Comparison of ENCODE assay signal across 9 cellular contexts in genomic region chr19:33134571-33135041, GRCh38.
DNase-seq lines count a peak whose midpoint lies in the region; ATAC-seq and TF ChIP-seq lines count a peak whose summit lies in the region.
"Had no signal": no experiment of that assay in that cellular context is flagged by ENCODE, and none has a peak within 500 bp of the region (broad histone marks: within the 10 kb centered on the region; RNA-seq: fewer than 3 reads in every experiment).

No MANE protein-coding gene starts in this region.

- no peak for TF ChIP-seq CTCF in retinal pigment epithelial cell (conservative IDR thresholded peaks at IDR 0.05; ENCODE audit: low read depth, low read length)

- peak overlapping the region; percentile 10 for H3K4me3 ChIP-seq in retinal pigment epithelial cell (ENCODE audit: low read length)
- H3K4me3 ChIP-seq: gastroesophageal sphincter had no signal

- peak overlapping the region; percentile 48 for H3K4me3 Mint-ChIP-seq in T-helper 2 cell treated with Interferon-gamma antibody and Interleukin-4, amounts not matched to agents 5 μg/mL and 100 μg/mL, for 36 hours

- peak overlapping the region; percentile 52 for H3K27ac Mint-ChIP-seq in T-helper 2 cell treated with Interferon-gamma antibody and Interleukin-4, amounts not matched to agents 5 μg/mL and 100 μg/mL, for 36 hours

- no peak for ATAC-seq in GM18498 (IDR thresholded peaks at IDR 0.05; ENCODE audit: unreplicated experiment)
- ATAC-seq: gastroesophageal sphincter had no signal

- H3K36me3 Mint-ChIP-seq in T-helper 2 cell treated with Interferon-gamma antibody and Interleukin-4, amounts not matched to agents 5 μg/mL and 100 μg/mL, for 36 hours (ENCODE audit: low read depth) = peaks cover 5% of the 10 kb centered on the region

- no peaks in the 10 kb centered on the region for H3K4me1 Mint-ChIP-seq in T-helper 2 cell treated with Interferon-gamma antibody and Interleukin-4, amounts not matched to agents 5 μg/mL and 100 μg/mL, for 36 hours (ENCODE audit: low read depth)

- no peaks in the 10 kb centered on the region for H3K27me3 Mint-ChIP-seq in T-helper 2 cell treated with Interferon-gamma antibody and Interleukin-4, amounts not matched to agents 5 μg/mL and 100 μg/mL, for 36 hours (ENCODE audit: low read depth)

- DNase-seq in CD1c-positive myeloid dendritic cell (ENCODE audit: extremely low spot score) = peak; percentile 9
- DNase-seq in T-helper 2 cell treated with Interferon-gamma antibody and Interleukin-4, amounts not matched to agents 5 μg/mL and 100 μg/mL, for 36 hours (ENCODE audit: low spot score) = peak; percentile 67
- peak; percentile 28 for DNase-seq in activated effector memory CD4-positive, alpha-beta T cell treated with Interleukin-2 at 50 U/mL for 16 hours
- DNase-seq in retinal pigment epithelial cell (ENCODE audit: low read depth) = no peak
- DNase-seq in epidermal melanocyte (ENCODE audit: insufficient read length, low spot score) = no peak
- no peak for DNase-seq in HK-2 (ENCODE audit: unreplicated experiment)
- no peak for DNase-seq in NCI-H510A treated with DMSO at 0.1 percent for 48 hours (lab: John Stamatoyannopoulos, UW)

- H3K9me3 Mint-ChIP-seq in T-helper 2 cell treated with Interferon-gamma antibody and Interleukin-4, amounts not matched to agents 5 μg/mL and 100 μg/mL, for 36 hours = no peaks in the 10 kb centered on the region

Comparison
In these comparisons a context has a peak if more than half of its experiments do, and no peak if none do; other contexts are left out.
1. DNase-seq: peak in CD1c-positive myeloid dendritic cell (single experiment), T-helper 2 cell treated with Interferon-gamma antibody and Interleukin-4, amounts not matched to agents 5 μg/mL and 100 μg/mL, for 36 hours (single experiment) and activated effector memory CD4-positive, alpha-beta T cell treated with Interleukin-2 at 50 U/mL for 16 hours (single experiment); none in retinal pigment epithelial cell (single experiment), epidermal melanocyte (single experiment), HK-2 (single experiment) and NCI-H510A treated with DMSO at 0.1 percent for 48 hours (single experiment).